Comparison of ENCODE assay signal across 8 cellular contexts in genomic region chr17:60577147-60577925, GRCh38. TPM values are rescaled to one million over a fixed set of nuclear protein-coding genes. Genes with fewer than 3 reads are reported as not detected.
DNase-seq lines count a peak whose midpoint lies in the region; ATAC-seq and TF ChIP-seq lines count a peak whose summit lies in the region.

No MANE protein-coding gene starts in this region.

- ATAC-seq in GM21717 (IDR thresholded peaks at IDR 0.05; ENCODE audit: unreplicated experiment) (peak; percentile 76), T-helper 17 cell (peak; percentile 45), esophagus mucosa (peak; percentile 52), natural killer cell (peak; percentile 59 to 74 (median 70)), HG03095 (IDR thresholded peaks at IDR 0.05; ENCODE audit: unreplicated experiment) (no peak), GM18517 (IDR thresholded peaks at IDR 0.05; ENCODE audit: unreplicated experiment) (no peak)
- no peak for ATAC-seq in activated CD4-positive, CD25-positive, alpha-beta regulatory T cell treated with anti-CD3 and anti-CD28 coated beads, Interleukin-2, amount 50 U/mL, for 24 hours

- H3K36me3 Mint-ChIP-seq in T-helper 17 cell (ENCODE audit: low read depth) = no peaks in the 10 kb centered on the region
- no peaks in the 10 kb centered on the region for H3K36me3 Mint-ChIP-seq in natural killer cell

- H3K4me3 Mint-ChIP-seq in T-helper 17 cell (peak overlapping the region; percentile 50), natural killer cell (peak overlapping the region; percentile 77)

- DNase-seq in COR-L47 (lab: John Stamatoyannopoulos, UW) (peak; percentile 12), T-helper 17 cell (no peak), natural killer cell (no peak)

- H3K4me1 Mint-ChIP-seq in T-helper 17 cell (peaks cover 4% of the 10 kb centered on the region), natural killer cell (peaks cover 9 to 10% of the 10 kb centered on the region in 2 donors)

- H3K27ac Mint-ChIP-seq in T-helper 17 cell = no peak overlapping the region
- peak overlapping the region in 1 of 2 donors; percentile 62 for H3K27ac Mint-ChIP-seq in natural killer cell

- intact Hi-C loops in natural killer cell (cut with micrococcal nuclease) = no loop called here

- no peaks in the 10 kb centered on the region for H3K9me3 ChIP-seq in T-helper 17 cell (ENCODE audit: control insufficient read depth, low read length, poor library complexity, severe bottlenecking)

- H3K9me3 Mint-ChIP-seq in natural killer cell = no peaks in the 10 kb centered on the region

- H3K27me3 Mint-ChIP-seq in T-helper 17 cell (peaks cover 6% of the 10 kb centered on the region), natural killer cell (ENCODE audit: low read depth in 2 of 2) (peaks cover 0 to 1% of the 10 kb centered on the region in 2 donors)

- no peak for TF ChIP-seq CTCF in natural killer cell (IDR thresholded peaks at IDR 0.05)

RNA-seq across cellular contexts. Expression of gene PPM1D, which starts 22.7 kb away (rescaled TPM):
- total RNA-seq in T-helper 17 cell (10 to 100 TPM; 20.0 to 24.5 TPM), esophagus mucosa (9.5 TPM), natural killer cell (10 to 100 TPM; 22.8 to 31.6 (median 27.9) TPM)

RNA-seq across cellular contexts. Expression of gene APPBP2, which starts 51.3 kb away (rescaled TPM):
- total RNA-seq in T-helper 17 cell (10 to 100 TPM; 17.5 to 26.7 TPM), esophagus mucosa (23.2 TPM), natural killer cell (10 to 100 TPM; 18.2 to 23.2 (median 23.0) TPM)

Comparison
In these comparisons a context has a peak if more than half of its experiments do, and no peak if none do; other contexts are left out.
1. ATAC-seq: peak in GM21717 (single experiment), T-helper 17 cell (single experiment), esophagus mucosa (single experiment) and natural killer cell (3 of 3); none in activated CD4-positive, CD25-positive, alpha-beta regulatory T cell treated with anti-CD3 and anti-CD28 coated beads, Interleukin-2, amount 50 U/mL, for 24 hours (0 of 2), HG03095 (single experiment) and GM18517 (single experiment).